In the genomic region with DNA sequence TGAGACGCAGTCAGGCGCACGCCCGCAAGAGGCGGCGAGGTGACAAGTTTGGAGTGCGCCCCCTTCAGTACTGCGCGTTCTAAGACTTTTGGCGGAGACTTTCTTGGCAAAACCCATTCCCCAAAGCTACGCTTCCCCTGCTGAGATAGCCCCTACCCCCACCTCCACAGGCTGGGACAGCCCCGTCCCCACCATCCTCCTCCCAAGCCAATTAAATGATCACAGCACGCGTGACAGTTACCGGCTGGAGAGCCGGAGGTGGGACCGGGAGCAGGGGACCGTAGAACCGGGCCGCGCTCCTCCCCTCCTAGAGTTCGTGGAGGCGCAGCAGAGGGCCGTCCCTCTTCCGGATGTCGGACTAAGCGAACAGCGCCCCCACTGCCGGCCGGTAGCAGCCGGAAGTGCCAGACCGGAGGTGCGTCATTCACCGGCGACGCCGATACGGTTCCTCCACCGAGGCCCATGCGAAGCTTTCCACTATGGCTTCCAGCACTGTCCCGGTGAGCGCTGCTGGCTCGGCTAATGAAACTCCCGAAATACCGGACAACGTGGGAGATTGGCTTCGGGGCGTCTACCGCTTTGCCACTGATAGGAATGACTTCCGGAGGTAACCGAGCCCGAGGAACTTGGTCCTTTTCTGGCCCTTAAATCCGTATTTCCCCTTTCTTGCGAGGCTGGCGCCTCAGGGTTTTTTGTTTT, we compare ENCODE assay signal across 1 cellular context.
TF ChIP-seq lines count a peak whose summit lies in the region.

A gene (plus strand): TSS at position 476 of the 699 bp plus-strand sequence. CDS start 4 bp downstream, at position 480.

TF ChIP-seq in K562, 482 proteins besides CTCF, POLR2A, EP300 and RAD21 (continued from another document and continues in another):
- TF ChIP-seq, protein P1, sequence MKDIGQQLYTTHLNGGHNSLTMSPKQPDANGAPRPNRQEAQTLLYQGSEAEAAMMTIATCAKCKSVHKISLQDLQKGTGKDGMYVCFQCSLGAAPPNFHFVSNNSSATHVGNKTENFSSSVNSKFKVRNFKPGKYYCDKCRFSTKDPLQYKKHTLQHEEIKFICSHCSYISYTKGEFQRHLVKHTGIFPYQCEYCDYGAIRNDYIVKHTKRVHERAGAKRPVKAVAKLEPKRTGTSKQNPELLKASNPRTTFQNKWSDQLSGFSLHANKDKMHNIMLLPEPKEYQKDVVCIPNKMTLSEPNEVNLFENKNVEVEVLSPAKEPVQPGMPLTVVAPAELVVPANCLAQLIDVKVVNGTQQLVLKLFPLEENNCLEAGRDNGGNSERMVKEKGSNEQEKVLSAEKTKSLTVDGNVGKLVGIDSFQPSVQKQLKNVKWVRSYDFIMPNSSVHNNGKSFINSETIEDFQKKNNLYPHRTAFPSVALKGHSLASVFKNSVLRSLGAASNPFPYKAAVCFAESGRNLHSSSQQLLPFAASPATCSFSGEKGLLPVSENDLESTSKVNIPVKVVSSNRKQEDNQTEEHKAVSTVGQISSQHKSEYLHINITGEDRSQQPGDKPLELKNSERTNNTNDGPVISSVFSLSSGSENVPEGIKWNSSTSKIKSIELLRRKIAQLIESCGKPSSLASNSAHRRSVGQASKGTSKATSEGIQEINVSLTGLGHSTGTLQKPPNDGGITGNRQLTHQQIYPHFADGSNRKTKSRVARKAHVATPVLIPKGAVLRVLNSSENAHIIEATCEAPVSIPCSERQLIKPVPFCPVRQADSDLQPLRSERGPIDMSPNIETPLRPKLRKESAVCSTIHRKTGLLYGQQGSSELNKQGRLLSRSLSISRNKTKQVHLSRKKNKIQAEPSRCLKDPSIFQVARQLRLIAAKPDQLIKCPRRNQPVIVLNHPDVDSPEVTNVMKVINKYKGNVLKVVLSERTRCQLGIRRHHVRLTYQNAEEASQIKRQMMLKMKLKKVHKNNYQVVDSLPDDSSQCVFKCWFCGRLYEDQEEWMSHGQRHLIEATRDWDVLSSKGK (CRISPR knock-in tag; IDR thresholded peaks at IDR 0.05): no peak
- TF ChIP-seq NR2C1 (IDR thresholded peaks at IDR 0.05): peak; percentile 70
- TF ChIP-seq NR2C1 (tag; IDR thresholded peaks at IDR 0.05): peak; percentile 78
- TF ChIP-seq FOXK2 (conservative IDR thresholded peaks at IDR 0.05 in 1 of 2, IDR thresholded peaks at IDR 0.05 in 1 of 2; ENCODE audit: low read depth in 2 of 2): peak; percentile 73 to 77
- TF ChIP-seq ARID1B (IDR thresholded peaks at IDR 0.05): 0 out of 2 replicates have a peak, but pooled peaks have one; percentile 17
- TF ChIP-seq MEIS2 (IDR thresholded peaks at IDR 0.05; ENCODE audit: partially characterized antibody): no peak
- TF ChIP-seq TCF3 (CRISPR knock-in tag; IDR thresholded peaks at IDR 0.05): peak; percentile 35; the same call in 1 of the 2 replicates
- no peak for TF ChIP-seq ZNF174 (CRISPR knock-in tag; IDR thresholded peaks at IDR 0.05)
- TF ChIP-seq, protein P2, sequence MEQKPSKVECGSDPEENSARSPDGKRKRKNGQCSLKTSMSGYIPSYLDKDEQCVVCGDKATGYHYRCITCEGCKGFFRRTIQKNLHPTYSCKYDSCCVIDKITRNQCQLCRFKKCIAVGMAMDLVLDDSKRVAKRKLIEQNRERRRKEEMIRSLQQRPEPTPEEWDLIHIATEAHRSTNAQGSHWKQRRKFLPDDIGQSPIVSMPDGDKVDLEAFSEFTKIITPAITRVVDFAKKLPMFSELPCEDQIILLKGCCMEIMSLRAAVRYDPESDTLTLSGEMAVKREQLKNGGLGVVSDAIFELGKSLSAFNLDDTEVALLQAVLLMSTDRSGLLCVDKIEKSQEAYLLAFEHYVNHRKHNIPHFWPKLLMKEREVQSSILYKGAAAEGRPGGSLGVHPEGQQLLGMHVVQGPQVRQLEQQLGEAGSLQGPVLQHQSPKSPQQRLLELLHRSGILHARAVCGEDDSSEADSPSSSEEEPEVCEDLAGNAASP (IDR thresholded peaks at IDR 0.05): no peak
- TF ChIP-seq, protein P3, sequence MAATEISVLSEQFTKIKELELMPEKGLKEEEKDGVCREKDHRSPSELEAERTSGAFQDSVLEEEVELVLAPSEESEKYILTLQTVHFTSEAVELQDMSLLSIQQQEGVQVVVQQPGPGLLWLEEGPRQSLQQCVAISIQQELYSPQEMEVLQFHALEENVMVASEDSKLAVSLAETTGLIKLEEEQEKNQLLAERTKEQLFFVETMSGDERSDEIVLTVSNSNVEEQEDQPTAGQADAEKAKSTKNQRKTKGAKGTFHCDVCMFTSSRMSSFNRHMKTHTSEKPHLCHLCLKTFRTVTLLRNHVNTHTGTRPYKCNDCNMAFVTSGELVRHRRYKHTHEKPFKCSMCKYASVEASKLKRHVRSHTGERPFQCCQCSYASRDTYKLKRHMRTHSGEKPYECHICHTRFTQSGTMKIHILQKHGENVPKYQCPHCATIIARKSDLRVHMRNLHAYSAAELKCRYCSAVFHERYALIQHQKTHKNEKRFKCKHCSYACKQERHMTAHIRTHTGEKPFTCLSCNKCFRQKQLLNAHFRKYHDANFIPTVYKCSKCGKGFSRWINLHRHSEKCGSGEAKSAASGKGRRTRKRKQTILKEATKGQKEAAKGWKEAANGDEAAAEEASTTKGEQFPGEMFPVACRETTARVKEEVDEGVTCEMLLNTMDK (IDR thresholded peaks at IDR 0.05; ENCODE audit: borderline replicate concordance, insufficient read depth, low read depth, low read length, poor library complexity, severe bottlenecking): peak; percentile 99
- TF ChIP-seq, protein P4, sequence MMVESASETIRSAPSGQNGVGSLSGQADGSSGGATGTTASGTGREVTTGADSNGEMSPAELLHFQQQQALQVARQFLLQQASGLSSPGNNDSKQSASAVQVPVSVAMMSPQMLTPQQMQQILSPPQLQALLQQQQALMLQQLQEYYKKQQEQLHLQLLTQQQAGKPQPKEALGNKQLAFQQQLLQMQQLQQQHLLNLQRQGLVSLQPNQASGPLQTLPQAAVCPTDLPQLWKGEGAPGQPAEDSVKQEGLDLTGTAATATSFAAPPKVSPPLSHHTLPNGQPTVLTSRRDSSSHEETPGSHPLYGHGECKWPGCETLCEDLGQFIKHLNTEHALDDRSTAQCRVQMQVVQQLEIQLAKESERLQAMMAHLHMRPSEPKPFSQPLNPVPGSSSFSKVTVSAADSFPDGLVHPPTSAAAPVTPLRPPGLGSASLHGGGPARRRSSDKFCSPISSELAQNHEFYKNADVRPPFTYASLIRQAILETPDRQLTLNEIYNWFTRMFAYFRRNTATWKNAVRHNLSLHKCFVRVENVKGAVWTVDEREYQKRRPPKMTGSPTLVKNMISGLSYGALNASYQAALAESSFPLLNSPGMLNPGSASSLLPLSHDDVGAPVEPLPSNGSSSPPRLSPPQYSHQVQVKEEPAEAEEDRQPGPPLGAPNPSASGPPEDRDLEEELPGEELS (CRISPR knock-in tag; IDR thresholded peaks at IDR 0.05; ENCODE audit: borderline replicate concordance): 0 out of 2 replicates have a peak, but pooled peaks have one; percentile 61
- TF ChIP-seq MEF2D (tag; conservative IDR thresholded peaks at IDR 0.05; ENCODE audit: low read depth): no peak
- TF ChIP-seq MTA2 (IDR thresholded peaks at IDR 0.05; ENCODE audit: low read depth): no peak
- TF ChIP-seq ZNF785 (CRISPR knock-in tag; IDR thresholded peaks at IDR 0.05): no peak
- TF ChIP-seq ARHGAP35 (IDR thresholded peaks at IDR 0.05; ENCODE audit: partially characterized antibody): no peak
- TF ChIP-seq EZH2 (IDR thresholded peaks at IDR 0.05; ENCODE audit: borderline replicate concordance, low read depth, low read length): no peak
- no peak for TF ChIP-seq ZNF77 (CRISPR knock-in tag; IDR thresholded peaks at IDR 0.05)
- peak; percentile 93 for TF ChIP-seq TAF7 (tag; IDR thresholded peaks at IDR 0.05)
- TF ChIP-seq NFE2L1 (tag; IDR thresholded peaks at IDR 0.05; ENCODE audit: borderline replicate concordance, low read depth): no peak
- peak; percentile 93 for TF ChIP-seq POLR2B (IDR thresholded peaks at IDR 0.05; ENCODE audit: low read depth, partially characterized antibody)
- TF ChIP-seq ZNF408 (CRISPR knock-in tag; IDR thresholded peaks at IDR 0.05; ENCODE audit: low read depth): no peak
- TF ChIP-seq CREBBP (IDR thresholded peaks at IDR 0.05; ENCODE audit: low read depth, low read length): no peak
- TF ChIP-seq, protein P5, sequence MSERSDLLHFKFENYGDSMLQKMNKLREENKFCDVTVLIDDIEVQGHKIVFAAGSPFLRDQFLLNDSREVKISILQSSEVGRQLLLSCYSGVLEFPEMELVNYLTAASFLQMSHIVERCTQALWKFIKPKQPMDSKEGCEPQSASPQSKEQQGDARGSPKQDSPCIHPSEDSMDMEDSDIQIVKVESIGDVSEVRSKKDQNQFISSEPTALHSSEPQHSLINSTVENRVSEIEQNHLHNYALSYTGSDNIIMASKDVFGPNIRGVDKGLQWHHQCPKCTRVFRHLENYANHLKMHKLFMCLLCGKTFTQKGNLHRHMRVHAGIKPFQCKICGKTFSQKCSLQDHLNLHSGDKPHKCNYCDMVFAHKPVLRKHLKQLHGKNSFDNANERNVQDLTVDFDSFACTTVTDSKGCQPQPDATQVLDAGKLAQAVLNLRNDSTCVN (CRISPR knock-in tag; IDR thresholded peaks at IDR 0.05): no peak
- peak; percentile 20; the same call in 1 of the 2 replicates for TF ChIP-seq TARDBP (IDR thresholded peaks at IDR 0.05)
- no peak for TF ChIP-seq COPS2 (conservative IDR thresholded peaks at IDR 0.05)
- no peak for TF ChIP-seq ZNF217 (CRISPR knock-in tag; IDR thresholded peaks at IDR 0.05)
- TF ChIP-seq KLF13 (tag; IDR thresholded peaks at IDR 0.05; ENCODE audit: borderline replicate concordance, low read depth): no peak; the same call in 1 of the 2 replicates
- TF ChIP-seq POLR2G (IDR thresholded peaks at IDR 0.05; ENCODE audit: low read depth, low read length): peak; percentile 96
- no peak for TF ChIP-seq NFYB (IDR thresholded peaks at IDR 0.05; ENCODE audit: extremely low read depth, insufficient read length)
- TF ChIP-seq, protein P6, sequence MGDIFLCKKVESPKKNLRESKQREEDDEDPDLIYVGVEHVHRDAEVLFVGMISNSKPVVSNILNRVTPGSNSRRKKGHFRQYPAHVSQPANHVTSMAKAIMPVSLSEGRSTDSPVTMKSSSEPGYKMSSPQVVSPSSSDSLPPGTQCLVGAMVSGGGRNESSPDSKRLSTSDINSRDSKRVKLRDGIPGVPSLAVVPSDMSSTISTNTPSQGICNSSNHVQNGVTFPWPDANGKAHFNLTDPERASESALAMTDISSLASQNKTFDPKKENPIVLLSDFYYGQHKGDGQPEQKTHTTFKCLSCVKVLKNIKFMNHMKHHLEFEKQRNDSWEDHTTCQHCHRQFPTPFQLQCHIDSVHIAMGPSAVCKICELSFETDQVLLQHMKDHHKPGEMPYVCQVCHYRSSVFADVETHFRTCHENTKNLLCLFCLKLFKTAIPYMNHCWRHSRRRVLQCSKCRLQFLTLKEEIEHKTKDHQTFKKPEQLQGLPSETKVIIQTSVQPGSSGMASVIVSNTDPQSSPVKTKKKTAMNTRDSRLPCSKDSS (IDR thresholded peaks at IDR 0.05; ENCODE audit: low read depth, partially characterized antibody): no peak
- peak; percentile 76; the same call in 1 of the 2 replicates for TF ChIP-seq ERF (CRISPR knock-in tag; IDR thresholded peaks at IDR 0.05)
- peak; percentile 71; the same call in 1 of the 2 replicates for TF ChIP-seq HEY1 (CRISPR knock-in tag; IDR thresholded peaks at IDR 0.05; ENCODE audit: borderline replicate concordance)
- TF ChIP-seq, protein P7, sequence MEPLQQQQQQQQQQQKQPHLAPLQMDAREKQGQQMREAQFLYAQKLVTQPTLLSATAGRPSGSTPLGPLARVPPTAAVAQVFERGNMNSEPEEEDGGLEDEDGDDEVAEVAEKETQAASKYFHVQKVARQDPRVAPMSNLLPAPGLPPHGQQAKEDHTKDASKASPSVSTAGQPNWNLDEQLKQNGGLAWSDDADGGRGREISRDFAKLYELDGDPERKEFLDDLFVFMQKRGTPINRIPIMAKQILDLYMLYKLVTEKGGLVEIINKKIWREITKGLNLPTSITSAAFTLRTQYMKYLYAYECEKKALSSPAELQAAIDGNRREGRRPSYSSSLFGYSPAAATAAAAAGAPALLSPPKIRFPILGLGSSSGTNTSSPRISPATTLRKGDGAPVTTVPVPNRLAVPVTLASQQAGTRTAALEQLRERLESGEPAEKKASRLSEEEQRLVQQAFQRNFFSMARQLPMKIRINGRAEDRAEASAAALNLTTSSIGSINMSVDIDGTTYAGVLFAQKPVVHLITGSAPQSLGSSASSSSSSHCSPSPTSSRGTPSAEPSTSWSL (CRISPR knock-in tag; IDR thresholded peaks at IDR 0.05; ENCODE audit: borderline replicate concordance): no peak
- 0 out of 2 replicates have a peak, but pooled peaks have one; percentile 5 for TF ChIP-seq GABPB2 (CRISPR knock-in tag; conservative IDR thresholded peaks at IDR 0.05)
- TF ChIP-seq, protein P8, sequence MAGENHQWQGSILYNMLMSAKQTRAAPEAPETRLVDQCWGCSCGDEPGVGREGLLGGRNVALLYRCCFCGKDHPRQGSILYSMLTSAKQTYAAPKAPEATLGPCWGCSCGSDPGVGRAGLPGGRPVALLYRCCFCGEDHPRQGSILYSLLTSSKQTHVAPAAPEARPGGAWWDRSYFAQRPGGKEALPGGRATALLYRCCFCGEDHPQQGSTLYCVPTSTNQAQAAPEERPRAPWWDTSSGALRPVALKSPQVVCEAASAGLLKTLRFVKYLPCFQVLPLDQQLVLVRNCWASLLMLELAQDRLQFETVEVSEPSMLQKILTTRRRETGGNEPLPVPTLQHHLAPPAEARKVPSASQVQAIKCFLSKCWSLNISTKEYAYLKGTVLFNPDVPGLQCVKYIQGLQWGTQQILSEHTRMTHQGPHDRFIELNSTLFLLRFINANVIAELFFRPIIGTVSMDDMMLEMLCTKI (IDR thresholded peaks at IDR 0.05; ENCODE audit: partially characterized antibody): no peak
- TF ChIP-seq RBM17 (IDR thresholded peaks at IDR 0.05; ENCODE audit: borderline replicate concordance, low read depth, low read length): no peak
- TF ChIP-seq KHSRP (IDR thresholded peaks at IDR 0.05): peak; percentile 49; the same call in 1 of the 2 replicates
- TF ChIP-seq FOXA1 (IDR thresholded peaks at IDR 0.05; ENCODE audit: borderline replicate concordance): no peak
- TF ChIP-seq, protein P9, sequence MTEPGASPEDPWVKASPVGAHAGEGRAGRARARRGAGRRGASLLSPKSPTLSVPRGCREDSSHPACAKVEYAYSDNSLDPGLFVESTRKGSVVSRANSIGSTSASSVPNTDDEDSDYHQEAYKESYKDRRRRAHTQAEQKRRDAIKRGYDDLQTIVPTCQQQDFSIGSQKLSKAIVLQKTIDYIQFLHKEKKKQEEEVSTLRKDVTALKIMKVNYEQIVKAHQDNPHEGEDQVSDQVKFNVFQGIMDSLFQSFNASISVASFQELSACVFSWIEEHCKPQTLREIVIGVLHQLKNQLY (CRISPR knock-in tag; conservative IDR thresholded peaks at IDR 0.05): 0 out of 4 replicates have a peak, but pooled peaks of 1 of the 2 experiments have one; percentile 77
- 0 out of 2 replicates have a peak, but pooled peaks have one; percentile 38 for TF ChIP-seq TCF7L2 (IDR thresholded peaks at IDR 0.05; ENCODE audit: low read depth, low read length)
- TF ChIP-seq, protein P10, sequence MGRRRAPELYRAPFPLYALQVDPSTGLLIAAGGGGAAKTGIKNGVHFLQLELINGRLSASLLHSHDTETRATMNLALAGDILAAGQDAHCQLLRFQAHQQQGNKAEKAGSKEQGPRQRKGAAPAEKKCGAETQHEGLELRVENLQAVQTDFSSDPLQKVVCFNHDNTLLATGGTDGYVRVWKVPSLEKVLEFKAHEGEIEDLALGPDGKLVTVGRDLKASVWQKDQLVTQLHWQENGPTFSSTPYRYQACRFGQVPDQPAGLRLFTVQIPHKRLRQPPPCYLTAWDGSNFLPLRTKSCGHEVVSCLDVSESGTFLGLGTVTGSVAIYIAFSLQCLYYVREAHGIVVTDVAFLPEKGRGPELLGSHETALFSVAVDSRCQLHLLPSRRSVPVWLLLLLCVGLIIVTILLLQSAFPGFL (CRISPR knock-in tag; IDR thresholded peaks at IDR 0.05): no peak
- TF ChIP-seq MCM3 (IDR thresholded peaks at IDR 0.05): no peak
- no peak for TF ChIP-seq ZNF282 (CRISPR knock-in tag; IDR thresholded peaks at IDR 0.05)
